Comparison of ENCODE assay signal across 1 cellular context in genomic region chr10:74026428-74026979, GRCh38.
TF ChIP-seq lines count a peak whose summit lies in the region.

No MANE protein-coding gene starts in this region.

TF ChIP-seq in K562, 482 proteins besides CTCF, POLR2A, EP300 and RAD21 (continued from another document):
- peak; percentile 11 for TF ChIP-seq E2F8 (IDR thresholded peaks at IDR 0.05; ENCODE audit: low read depth, partially characterized antibody)
- TF ChIP-seq MTA1 (IDR thresholded peaks at IDR 0.05; ENCODE audit: borderline replicate concordance), result peak; percentile 62; the same call in 1 of the 2 replicates
- TF ChIP-seq FOXJ2 (tag; IDR thresholded peaks at IDR 0.05), result peak; percentile 89
- TF ChIP-seq ARID1B (IDR thresholded peaks at IDR 0.05), result peak; percentile 78
- TF ChIP-seq FOSL1 (tag; conservative IDR thresholded peaks at IDR 0.05), result peak; percentile 11; the same call in 1 of the 2 replicates
- peak; percentile 57; the same call in 1 of the 2 replicates for TF ChIP-seq NFATC3 (IDR thresholded peaks at IDR 0.05)
- TF ChIP-seq ZNF655 (CRISPR knock-in tag; IDR thresholded peaks at IDR 0.05), result no peak
- no peak for TF ChIP-seq SMC3 (conservative IDR thresholded peaks at IDR 0.05; ENCODE audit: insufficient read depth, low read depth, low read length)
- TF ChIP-seq ADNP (tag; IDR thresholded peaks at IDR 0.05), result peak; percentile 88
- TF ChIP-seq C11orf30 (IDR thresholded peaks at IDR 0.05; ENCODE audit: low read depth), result no peak
- TF ChIP-seq EP400 (IDR thresholded peaks at IDR 0.05), result 0 out of 2 replicates have a peak, but pooled peaks have one; percentile 43
- TF ChIP-seq ZFX (CRISPR knock-in tag; IDR thresholded peaks at IDR 0.05), result 0 out of 2 replicates have a peak, but pooled peaks have one; percentile 21
- TF ChIP-seq MECOM (CRISPR knock-in tag; IDR thresholded peaks at IDR 0.05), result peak; percentile 59; the same call in 1 of the 2 replicates
- 0 out of 2 replicates have a peak, but pooled peaks have one; percentile 3 for TF ChIP-seq ZNF384 (IDR thresholded peaks at IDR 0.05; ENCODE audit: low read depth, low read length)
- peak; percentile 63 for TF ChIP-seq MEIS2 (IDR thresholded peaks at IDR 0.05; ENCODE audit: partially characterized antibody)
- TF ChIP-seq HDAC2 (IDR thresholded peaks at IDR 0.05), result peak; percentile 87
- peak; percentile 75 for TF ChIP-seq ATF4 (CRISPR knock-in tag; IDR thresholded peaks at IDR 0.05)
- TF ChIP-seq ATF1 (CRISPR knock-in tag; IDR thresholded peaks at IDR 0.05), result no peak
- 0 out of 2 replicates have a peak, but pooled peaks have one; percentile 20 for TF ChIP-seq ATF1 (tag; IDR thresholded peaks at IDR 0.05)
- TF ChIP-seq ZFP1 (CRISPR knock-in tag; IDR thresholded peaks at IDR 0.05), result 0 out of 2 replicates have a peak, but pooled peaks have one; percentile 32
- no peak for TF ChIP-seq MAFK (IDR thresholded peaks at IDR 0.05; ENCODE audit: low read length)
- TF ChIP-seq ZFPM2 (CRISPR knock-in tag; IDR thresholded peaks at IDR 0.05), result no peak
- peak; percentile 88 for TF ChIP-seq ESRRA (IDR thresholded peaks at IDR 0.05; ENCODE audit: borderline replicate concordance, low read depth)
- TF ChIP-seq HES1 (IDR thresholded peaks at IDR 0.05; ENCODE audit: low read depth), result 0 out of 2 replicates have a peak, but pooled peaks have one; percentile 18
- no peak for TF ChIP-seq RHOXF2B (CRISPR knock-in tag; conservative IDR thresholded peaks at IDR 0.05)
- no peak for TF ChIP-seq ETV6 (IDR thresholded peaks at IDR 0.05; ENCODE audit: borderline replicate concordance in 1 of 2, low read depth in 2 of 2, low read length in 1 of 2)
- no peak for TF ChIP-seq ETV6 (CRISPR knock-in tag; IDR thresholded peaks at IDR 0.05; ENCODE audit: borderline replicate concordance)
- peak; percentile 95 for TF ChIP-seq ATF7 (IDR thresholded peaks at IDR 0.05)
- peak; percentile 79 for TF ChIP-seq SMARCA4 (IDR thresholded peaks at IDR 0.05)
- TF ChIP-seq BHLHE40 (IDR thresholded peaks at IDR 0.05; ENCODE audit: low read length), result no peak
- no peak for TF ChIP-seq KDM4B (IDR thresholded peaks at IDR 0.05; ENCODE audit: borderline replicate concordance in 2 of 2, low read depth in 1 of 2)
- no peak for TF ChIP-seq PML (IDR thresholded peaks at IDR 0.05; ENCODE audit: low read length)
